30 cellular contexts compared by ENCODE assay signal in the genomic region with DNA sequence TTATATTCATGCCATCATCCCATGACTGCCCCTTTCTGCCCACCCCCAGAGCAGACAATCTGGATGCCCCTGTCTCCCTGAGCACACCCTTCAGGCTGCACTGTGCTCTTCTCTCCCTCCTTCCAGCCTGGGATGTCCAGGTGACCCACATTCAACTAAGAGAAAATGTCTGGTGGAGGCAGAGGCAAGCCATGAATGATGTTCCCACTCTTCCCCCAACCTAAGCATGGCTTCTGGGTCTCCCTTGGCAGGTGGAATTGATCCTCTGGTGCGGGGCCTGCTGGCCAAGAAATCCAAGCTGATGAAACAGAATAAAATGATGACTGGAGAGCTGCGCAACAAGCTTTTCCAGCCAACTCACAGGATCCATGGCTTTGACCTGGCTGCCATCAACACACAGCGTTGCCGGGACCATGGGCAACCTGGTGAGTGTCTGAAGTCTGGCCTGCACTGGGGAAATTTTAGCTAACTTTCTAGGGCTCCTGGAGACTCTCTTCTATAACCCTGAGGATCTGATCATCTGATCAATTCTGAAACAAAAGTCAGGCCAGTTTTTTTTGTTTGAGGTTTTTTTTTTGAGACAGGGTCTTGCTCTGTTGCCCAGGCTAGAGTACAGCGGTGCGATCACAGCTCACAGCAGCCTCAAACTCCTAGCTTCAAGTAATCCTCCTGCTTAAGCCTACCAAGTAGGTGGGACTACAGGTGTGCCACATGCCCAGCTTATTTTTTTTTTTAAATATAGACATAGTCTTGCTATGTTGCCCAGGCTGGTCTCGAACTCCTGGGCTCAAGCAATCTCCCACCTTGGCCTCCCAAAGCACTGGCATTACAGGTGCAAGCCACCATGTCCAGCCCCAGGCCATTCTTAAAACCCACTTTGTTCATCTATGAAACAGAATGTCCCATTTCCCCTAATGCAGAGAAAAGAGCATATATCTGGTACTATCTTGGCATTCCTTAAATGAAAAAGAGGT. TPM values are rescaled to one million over a fixed set of nuclear protein-coding genes. Genes with fewer than 3 reads are reported as not detected.
"Had no signal": no experiment of that assay in that cellular context is flagged by ENCODE, and none has a peak within 500 bp of the region (broad histone marks: within the 10 kb centered on the region; RNA-seq: fewer than 3 reads in every experiment).

No MANE protein-coding gene starts in this region.

- H3K27ac Mint-ChIP-seq: memory B cell; natural killer cell treated with Interleukin-12 subunit alpha and Interleukin-12 subunit beta and Interleukin-15 and Interleukin-18, amount 100 ng/mL, for 72 hours; neural progenitor cell; stimulated activated naive B cell treated with anti-CD40 and anti-IgM and Interleukin-4, amounts not matched to agents 10 μg/mL and 1 μg/mL and 100 μg/mL, for 72 hours; stimulated activated naive CD8-positive, alpha-beta T cell treated with anti-CD3 and anti-CD28 coated beads, Interleukin-15, amount 100 ng/mL, for 72 hours had no signal

- H3K27ac ChIP-seq: dorsolateral prefrontal cortex, gastrocnemius medialis, heart right ventricle, left ventricle myocardium inferior, lower lobe of right lung, neural progenitor cell, parathyroid adenoma, prostate gland, right lobe of liver, vagina had no signal

- H3K9me3 ChIP-seq: gastrocnemius medialis, heart right ventricle, left ventricle myocardium inferior, lower lobe of right lung, prostate gland, right lobe of liver, vagina had no signal

- DNase-seq: cortex of kidney; effector CD8-positive, alpha-beta T cell; gastrocnemius medialis; heart right ventricle; hypothalamus; islet precursor cell; left ventricle myocardium inferior; lower lobe of right lung; midbrain; occipital lobe; right lobe of liver; stimulated activated CD4-positive, alpha-beta T cell treated with anti-CD3 and anti-CD28 coated beads, Interleukin-15, amount 100 ng/mL, for 24 hours; stimulated activated CD4-positive, alpha-beta T cell treated with anti-CD3 and anti-CD28 coated beads, Interleukin-1b, Interleukin-23, amount 100 ng/mL, for 48 hours; stimulated activated CD4-positive, alpha-beta T cell treated with anti-CD3 and anti-CD28 coated beads, Interleukin-4, amount 100 ng/mL, for 24 hours; stimulated activated naive B cell treated with anti-CD40 and anti-IgM and Interleukin-4, amounts not matched to agents 10 μg/mL and 1 μg/mL and 100 μg/mL, for 72 hours; stimulated activated naive CD8-positive, alpha-beta T cell treated with anti-CD3 and anti-CD28 coated beads, Interleukin-15, amount 100 ng/mL, for 72 hours; trophoblast cell had no signal

- H3K9ac ChIP-seq: neural progenitor cell, parathyroid adenoma had no signal

- ATAC-seq: esophagus mucosa; gastrocnemius medialis; heart right ventricle; lower lobe of right lung; natural killer cell treated with Interleukin-12 subunit alpha and Interleukin-12 subunit beta and Interleukin-15 and Interleukin-18, amount 100 ng/mL, for 72 hours; right lobe of liver; stimulated activated naive B cell treated with anti-CD40 and anti-IgM and Interleukin-4, amounts not matched to agents 10 μg/mL and 1 μg/mL and 100 μg/mL, for 72 hours; stimulated activated naive CD8-positive, alpha-beta T cell treated with anti-CD3 and anti-CD28 coated beads, Interleukin-15, amount 100 ng/mL, for 72 hours had no signal

- H3K4me3 ChIP-seq: dorsolateral prefrontal cortex, gastrocnemius medialis, heart right ventricle, left ventricle myocardium inferior, lower lobe of right lung, neural progenitor cell, prostate gland, right lobe of liver, vagina had no signal

- H3K4me1 Mint-ChIP-seq: memory B cell; neural progenitor cell; stimulated activated naive B cell treated with anti-CD40 and anti-IgM and Interleukin-4, amounts not matched to agents 10 μg/mL and 1 μg/mL and 100 μg/mL, for 72 hours; stimulated activated naive CD8-positive, alpha-beta T cell treated with anti-CD3 and anti-CD28 coated beads, Interleukin-15, amount 100 ng/mL, for 72 hours had no signal

- H3K27me3 ChIP-seq: right lobe of liver, vagina had no signal

- H3K9me3 Mint-ChIP-seq: memory B cell; natural killer cell treated with Interleukin-12 subunit alpha and Interleukin-12 subunit beta and Interleukin-15 and Interleukin-18, amount 100 ng/mL, for 72 hours; neural progenitor cell; stimulated activated naive B cell treated with anti-CD40 and anti-IgM and Interleukin-4, amounts not matched to agents 10 μg/mL and 1 μg/mL and 100 μg/mL, for 72 hours; stimulated activated naive CD8-positive, alpha-beta T cell treated with anti-CD3 and anti-CD28 coated beads, Interleukin-15, amount 100 ng/mL, for 72 hours had no signal

- H3K4me2 ChIP-seq: neural progenitor cell had no signal

- H3K4me3 Mint-ChIP-seq: memory B cell; natural killer cell treated with Interleukin-12 subunit alpha and Interleukin-12 subunit beta and Interleukin-15 and Interleukin-18, amount 100 ng/mL, for 72 hours; neural progenitor cell; stimulated activated naive B cell treated with anti-CD40 and anti-IgM and Interleukin-4, amounts not matched to agents 10 μg/mL and 1 μg/mL and 100 μg/mL, for 72 hours; stimulated activated naive CD8-positive, alpha-beta T cell treated with anti-CD3 and anti-CD28 coated beads, Interleukin-15, amount 100 ng/mL, for 72 hours had no signal

- H2AFZ ChIP-seq: neural progenitor cell, parathyroid adenoma had no signal

- FAIRE-seq: endometrium had no signal

- H3K36me3 Mint-ChIP-seq: memory B cell; natural killer cell treated with Interleukin-12 subunit alpha and Interleukin-12 subunit beta and Interleukin-15 and Interleukin-18, amount 100 ng/mL, for 72 hours; neural progenitor cell; stimulated activated naive B cell treated with anti-CD40 and anti-IgM and Interleukin-4, amounts not matched to agents 10 μg/mL and 1 μg/mL and 100 μg/mL, for 72 hours had no signal

- H3K36me3 ChIP-seq: gastrocnemius medialis, heart right ventricle, left ventricle myocardium inferior, lower lobe of right lung, neural progenitor cell, prostate gland, right lobe of liver, vagina had no signal

- H3K4me1 ChIP-seq: gastrocnemius medialis, heart right ventricle, left ventricle myocardium inferior, lower lobe of right lung, neural progenitor cell, parathyroid adenoma, prostate gland, right lobe of liver, vagina had no signal

RNA-seq across cellular contexts. Expression of gene MPO, which starts 14.5 kb away (rescaled TPM):
- total RNA-seq: esophagus mucosa; fibroblast of villous mesenchyme; natural killer cell treated with Interleukin-12 subunit alpha and Interleukin-12 subunit beta and Interleukin-15 and Interleukin-18, amount 100 ng/mL, for 72 hours; occipital lobe; renal cortical epithelial cell; vagina had no signal

RNA-seq across cellular contexts. Expression of gene LPO, which starts 27.8 kb away (rescaled TPM):
- total RNA-seq: cerebellum; fibroblast of villous mesenchyme; gastrocnemius medialis; heart right ventricle; left ventricle myocardium inferior; lower lobe of right lung; natural killer cell treated with Interleukin-12 subunit alpha and Interleukin-12 subunit beta and Interleukin-15 and Interleukin-18, amount 100 ng/mL, for 72 hours; occipital lobe; prostate gland; renal cortical epithelial cell; right lobe of liver; subcutaneous adipose tissue; vagina had no signal
- polyA plus RNA-seq: heart right ventricle had no signal
